In the genomic region with DNA sequence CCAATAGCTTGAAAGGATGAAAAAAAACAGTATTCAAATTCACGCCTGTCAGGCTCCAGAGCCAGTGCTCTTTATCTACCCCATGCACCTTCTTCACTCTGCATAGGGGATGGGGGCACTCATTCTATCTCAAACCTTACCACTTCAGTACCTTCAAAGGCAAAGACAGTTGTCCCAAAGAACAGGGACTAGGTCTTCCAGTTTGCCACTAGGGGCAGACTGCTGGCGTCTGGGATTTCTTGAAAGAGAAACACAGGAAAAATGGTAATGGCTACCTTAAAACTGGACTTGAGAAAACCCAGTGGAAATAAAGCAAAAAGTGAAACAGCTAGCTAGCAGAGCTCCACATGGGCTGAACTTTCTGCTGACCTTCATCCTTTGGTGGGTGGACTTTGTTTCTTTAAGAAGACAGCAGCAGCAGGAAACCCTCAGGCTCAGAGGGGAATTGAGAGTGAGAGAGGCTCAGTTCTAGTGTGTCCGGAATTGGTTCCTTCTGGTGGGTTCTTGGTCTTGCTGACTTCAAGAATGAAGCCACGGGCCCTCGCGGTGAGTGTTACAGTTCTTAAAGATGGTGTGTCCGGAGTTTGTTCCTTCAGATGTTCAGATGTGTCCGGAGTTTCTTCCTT, we compare ENCODE assay signal across 10 cellular contexts. TPM values are rescaled to one million over a fixed set of nuclear protein-coding genes. Genes with fewer than 3 reads are reported as not detected.
DNase-seq lines count a peak whose midpoint lies in the region; ATAC-seq, FAIRE-seq and TF ChIP-seq lines count a peak whose summit lies in the region.
"Had no signal": no experiment of that assay in that cellular context is flagged by ENCODE, and none has a peak within 500 bp of the region (broad histone marks: within the 10 kb centered on the region; RNA-seq: fewer than 3 reads in every experiment).

No MANE protein-coding gene starts in this region.

- H4K20me1 ChIP-seq in IMR-90 (ENCODE audit: insufficient read depth, low read length) (no peaks in the 10 kb centered on the region), astrocyte (ENCODE audit: insufficient read depth, low read length) (no peaks in the 10 kb centered on the region)

- intact Hi-C loops in IMR-90 (cut with micrococcal nuclease) = no loop called here

- H2BK20ac ChIP-seq in IMR-90 (ENCODE audit: low read depth, low read length) = no peak overlapping the region

- WGBS in IMR-90 (ENCODE audit: extremely low coverage in 2 of 2, insufficient read length in 1 of 2), 2 experiments = 33% methylated on average over 1 of the region's 8 CpGs; no CpG with 5 or more reads in 1 of the 2 experiments
- WGBS in mesodermal cell (ENCODE audit: insufficient coverage in 2 of 2), 2 experiments = 76 to 86% methylated on average over 3 of the region's 8 CpGs

- H3K36me3 ChIP-seq in IMR-90 (ENCODE audit: control insufficient read depth, insufficient read depth, low read length) (no peaks in the 10 kb centered on the region), astrocyte (ENCODE audit: insufficient read depth, low read length) (no peaks in the 10 kb centered on the region), mesodermal cell (ENCODE audit: control insufficient read depth, insufficient read depth, low read length) (no peaks in the 10 kb centered on the region)

- no peaks in the 10 kb centered on the region for H3K79me1 ChIP-seq in IMR-90 (ENCODE audit: low read depth in 1 of 2, low read length in 2 of 2)

- dilution Hi-C loops in IMR-90 (cut with HindIII; ENCODE audit: low sequenced_read_pairs, unreplicated experiment) = no loop called here

- H3K9me3 Mint-ChIP-seq in astrocyte (ENCODE audit: unreplicated experiment) = peaks cover 5% of the 10 kb centered on the region
- H3K9me3 Mint-ChIP-seq: central memory CD8-positive, alpha-beta T cell had no signal

- POLR2A ChIA-PET in IMR-90 (lab: Charles Lee; ENCODE audit: unreplicated experiment) = no interaction called here

- no peak for TF ChIP-seq RAD21 in IMR-90 (IDR thresholded peaks at IDR 0.05; ENCODE audit: low read length)

- H3K4me3 Mint-ChIP-seq in astrocyte (ENCODE audit: unreplicated experiment) = no peak overlapping the region
- H3K4me3 Mint-ChIP-seq: central memory CD8-positive, alpha-beta T cell had no signal

- FAIRE-seq in astrocyte (lab: Jason Lieb, UNC) = no peak

- H3K9me1 ChIP-seq in IMR-90 (ENCODE audit: insufficient read depth, low read length) = no peaks in the 10 kb centered on the region

- TF ChIP-seq POLR2A in IMR-90 (IDR thresholded peaks at IDR 0.05; ENCODE audit: low read depth, low read length) = no peak

- no peak overlapping the region for H3K18ac ChIP-seq in IMR-90 (ENCODE audit: low read depth, low read length)

- H2BK120ac ChIP-seq in IMR-90 (ENCODE audit: low read depth, low read length) = no peak overlapping the region

- H4K91ac ChIP-seq in IMR-90 (ENCODE audit: insufficient read depth, low read depth, low read length) = no peak overlapping the region

- no peak overlapping the region for H2BK15ac ChIP-seq in IMR-90 (ENCODE audit: low read depth, low read length)

- no peak overlapping the region for H3K9ac ChIP-seq in IMR-90 (ENCODE audit: low read depth, low read length)
- no peak overlapping the region for H3K9ac ChIP-seq in astrocyte (ENCODE audit: low read length)

- H3K4me2 ChIP-seq in IMR-90 (ENCODE audit: low read depth, low read length) = no peak overlapping the region
- no peak overlapping the region for H3K4me2 ChIP-seq in astrocyte (ENCODE audit: low read length)

- H3K27ac Mint-ChIP-seq in astrocyte (ENCODE audit: unreplicated experiment) = no peak overlapping the region

- BruUV-seq in IMR-90 (replicated peaks; lab: Mats Ljungman, UMichigan) = no TSS peak

- H3K56ac ChIP-seq in IMR-90 (ENCODE audit: extremely low read depth, insufficient read depth, low read length) = no peak overlapping the region

- peaks cover under 1% of the 10 kb centered on the region for H3K27me3 Mint-ChIP-seq in astrocyte (ENCODE audit: low read depth, unreplicated experiment)

- H3K4me1 ChIP-seq in IMR-90 (ENCODE audit: control insufficient read depth, insufficient read depth, low read length) (no peaks in the 10 kb centered on the region), astrocyte (ENCODE audit: insufficient read depth, low read length) (no peaks in the 10 kb centered on the region), mesodermal cell (ENCODE audit: control insufficient read depth, insufficient read depth, low read length, poor library complexity, severe bottlenecking) (peaks cover 19% of the 10 kb centered on the region)

- no peaks in the 10 kb centered on the region for H3K36me3 Mint-ChIP-seq in astrocyte (ENCODE audit: low read depth, unreplicated experiment)

- H3K4me1 Mint-ChIP-seq in astrocyte (ENCODE audit: low read depth, unreplicated experiment) = no peaks in the 10 kb centered on the region
- H3K4me1 Mint-ChIP-seq: central memory CD8-positive, alpha-beta T cell had no signal

- H3K27me3 ChIP-seq in IMR-90 (ENCODE audit: control insufficient read depth, insufficient read depth, low read length) (peaks cover 1% of the 10 kb centered on the region), astrocyte (ENCODE audit: insufficient read depth, low read length) (no peaks in the 10 kb centered on the region)

- H2BK5ac ChIP-seq in IMR-90 (ENCODE audit: low read depth, low read length, poor library complexity, severe bottlenecking) = no peak overlapping the region

- H3K23ac ChIP-seq in IMR-90 (ENCODE audit: low read depth, low read length) = no peak overlapping the region

- CTCF ChIA-PET in IMR-90 (lab: Yijun Ruan, JAX) = no interaction called here

- H2AK9ac ChIP-seq in IMR-90 (replicated peaks; ENCODE audit: low read depth, low read length, poor library complexity) = no peak overlapping the region

- no peak overlapping the region for H4K8ac ChIP-seq in IMR-90 (ENCODE audit: low read depth in 2 of 2, low read length in 2 of 2)

- no peak overlapping the region for H2AK5ac ChIP-seq in IMR-90 (ENCODE audit: low read depth, low read length)

- no peaks in the 10 kb centered on the region for H3K79me2 ChIP-seq in astrocyte (ENCODE audit: insufficient read depth, low read length)

- H3K14ac ChIP-seq in IMR-90 (replicated peaks; ENCODE audit: low read depth, low read length) = no peak overlapping the region

- in situ Hi-C loops in IMR-90 (cut with MboI; ENCODE audit: low sequenced_read_pairs) = no loop called here

- 0 out of 2 replicates have a peak, but pooled peaks have one; percentile 24 for ATAC-seq in IMR-90 (ENCODE audit: low read depth)
- no peak for ATAC-seq in HG03175 (IDR thresholded peaks at IDR 0.05; ENCODE audit: unreplicated experiment)
- ATAC-seq in HG03159 (IDR thresholded peaks at IDR 0.05; ENCODE audit: unreplicated experiment) = no peak

- no peak overlapping the region for H4K5ac ChIP-seq in IMR-90 (ENCODE audit: low read depth, low read length)

- H3K4ac ChIP-seq in IMR-90 (ENCODE audit: low read depth, low read length) = no peak overlapping the region

- H3K4me3 ChIP-seq in IMR-90 (ENCODE audit: insufficient read depth, low read depth, low read length) (no peak overlapping the region), astrocyte (ENCODE audit: insufficient read depth, low read depth, low read length) (no peak overlapping the region), mesodermal cell (ENCODE audit: extremely low read depth, insufficient read depth, low read length, poor library complexity, severe bottlenecking) (no peak overlapping the region)

- H3K27ac ChIP-seq in IMR-90 (ENCODE audit: insufficient read depth, low read length) = no peak overlapping the region
- no peak overlapping the region for H3K27ac ChIP-seq in astrocyte (ENCODE audit: low read depth, low read length)
- H3K27ac ChIP-seq in mesodermal cell (ENCODE audit: low read depth, low read length, severe bottlenecking) = peak overlapping the region; percentile 7

- peak; percentile 5 for DNase-seq in EL
- peak; percentile 4 for DNase-seq in IMR-90
- no peak for DNase-seq in astrocyte (ENCODE audit: low read depth)
- no peak for DNase-seq in NCI-H146 (lab: John Stamatoyannopoulos, UW)
- no peak for DNase-seq in germinal center (ENCODE audit: low spot score)
- DNase-seq: NCI-H526 treated with DMSO at 0.1 percent for 48 hours had no signal

- TF ChIP-seq CTCF in IMR-90 (conservative IDR thresholded peaks at IDR 0.05; ENCODE audit: low read depth, low read length) = peak; percentile 23; the same call in 1 of the 2 replicates
- TF ChIP-seq CTCF in astrocyte (IDR thresholded peaks at IDR 0.05; ENCODE audit: insufficient read depth, low read depth, low read length) = peak; percentile 41

- H3K9me3 ChIP-seq in IMR-90 (ENCODE audit: control insufficient read depth, insufficient read depth, low read length) = no peaks in the 10 kb centered on the region; the same call in 1 of the 2 replicates
- no peaks in the 10 kb centered on the region for H3K9me3 ChIP-seq in astrocyte (ENCODE audit: insufficient read depth, low read depth, low read length)
- no peaks in the 10 kb centered on the region for H3K9me3 ChIP-seq in mesodermal cell (ENCODE audit: control insufficient read depth, low read length)

- H2AFZ ChIP-seq in IMR-90 (replicated peaks; ENCODE audit: low read length, poor library complexity) (no peak overlapping the region), astrocyte (ENCODE audit: low read depth, low read length) (no peak overlapping the region)

TF ChIP-seq in IMR-90, 13 proteins besides CTCF, POLR2A, EP300 and RAD21 (continues in another document):
- no peak for TF ChIP-seq CEBPB (IDR thresholded peaks at IDR 0.05; ENCODE audit: low read depth, low read length)
- TF ChIP-seq RCOR1 (IDR thresholded peaks at IDR 0.05; ENCODE audit: insufficient replicate concordance, low read length) = no peak
- no peak for TF ChIP-seq NFE2L2 (IDR thresholded peaks at IDR 0.05; ENCODE audit: low read depth, low read length)
- TF ChIP-seq RFX5 (IDR thresholded peaks at IDR 0.05; ENCODE audit: low read depth, low read length) = no peak

RNA-seq across cellular contexts. Expression of a gene that starts 41.0 kb away (rescaled TPM):
- total RNA-seq in IMR-90 (2012; rRNA removed) = 5.3 and 5.7 TPM in 2 replicates
- 8.7 and 9.4 TPM in 2 replicates for polyA plus RNA-seq in IMR-90 (2012; rRNA removed)
- 5.4 and 5.6 TPM in 2 replicates for polyA plus RNA-seq in IMR-90 (2012; cell fraction: cytosol; rRNA removed)
- polyA plus RNA-seq in IMR-90 (2012; cell fraction: nucleus; rRNA removed; ENCODE audit: low replicate concordance) = 27.2 and 30.1 TPM in 2 replicates
- 6.0 and 6.4 TPM in 2 replicates for total RNA-seq in astrocyte
- 3.9 TPM for polyA plus RNA-seq in mesodermal cell (2013, experiment 1 of 2)
- 4.0 TPM for polyA plus RNA-seq in mesodermal cell (2013, experiment 2 of 2)

RNA-seq across cellular contexts. Expression of a gene that starts 59.1 kb away (rescaled TPM):
- total RNA-seq in IMR-90 (2012; rRNA removed) = not detected in 2 replicates
- polyA plus RNA-seq in IMR-90 (2012; rRNA removed) = not detected in 2 replicates
- not detected in 2 replicates for polyA plus RNA-seq in IMR-90 (2012; cell fraction: cytosol; rRNA removed)
- not detected in 2 replicates for polyA plus RNA-seq in IMR-90 (2012; cell fraction: nucleus; rRNA removed; ENCODE audit: low replicate concordance)
- total RNA-seq in astrocyte = not detected in 2 replicates
- not detected for polyA plus RNA-seq in mesodermal cell (2013, experiment 1 of 2)
- polyA plus RNA-seq in mesodermal cell (2013, experiment 2 of 2) = not detected

Comparison
In these comparisons a context has a peak if more than half of its experiments do, and no peak if none do; other contexts are left out.
1. DNase-seq: peak in EL (single experiment) and IMR-90 (single experiment); none in astrocyte (single experiment), NCI-H146 (single experiment) and germinal center (single experiment).